In the genomic region with DNA sequence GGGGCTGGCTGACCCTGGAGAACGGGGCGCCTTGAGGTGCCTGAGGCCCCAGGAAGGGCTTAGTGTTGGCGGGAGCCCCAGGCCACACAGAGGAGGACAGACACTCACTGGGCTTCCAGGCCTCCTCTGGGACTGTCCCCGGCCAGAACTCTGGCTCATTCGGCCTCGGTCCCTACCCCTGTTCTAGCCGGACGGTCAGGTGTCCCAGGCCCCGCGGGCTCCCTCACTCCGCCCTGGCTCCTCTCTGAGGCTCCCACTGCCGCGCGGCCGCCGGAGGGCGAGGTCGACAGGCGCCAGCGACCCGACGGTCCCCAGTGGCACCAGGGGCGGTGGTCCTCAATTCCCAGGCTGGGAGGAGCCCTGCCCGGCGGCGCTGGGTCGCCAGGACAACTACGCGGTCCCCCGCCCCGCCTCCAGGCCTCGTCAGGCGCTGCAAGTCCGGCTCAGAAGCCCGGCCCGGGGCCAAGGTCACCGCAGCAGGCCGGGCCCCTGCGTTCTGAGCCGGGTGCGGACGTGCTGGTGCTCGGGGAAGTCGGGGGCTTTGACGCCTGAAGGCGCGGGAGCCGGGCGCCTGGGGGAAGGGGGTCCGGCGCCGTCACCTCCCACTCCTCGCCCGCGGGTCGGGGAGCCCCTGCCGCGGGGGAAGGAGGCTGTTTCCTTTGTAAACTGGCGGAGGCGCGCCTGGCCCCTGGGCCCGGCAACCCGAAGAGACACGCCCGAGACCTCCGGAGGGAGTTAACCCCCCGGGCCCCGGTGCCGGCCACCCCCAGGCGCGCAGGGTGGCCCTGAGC, we compare ENCODE assay signal across 8 cellular contexts. TPM values are rescaled to one million over a fixed set of nuclear protein-coding genes. Genes with fewer than 3 reads are reported as not detected.
DNase-seq lines count a peak whose midpoint lies in the region; ATAC-seq, FAIRE-seq and TF ChIP-seq lines count a peak whose summit lies in the region.

No MANE protein-coding gene starts in this region.

- no TSS peak for BruUV-seq in HCT116 (replicated peaks; lab: Mats Ljungman, UMichigan)

- no peak for TF ChIP-seq RAD21 in HCT116 (IDR thresholded peaks at IDR 0.05; ENCODE audit: low read depth)

- intact Hi-C loops in HCT116 (cut with micrococcal nuclease) (no loop called here), left cardiac atrium (cut with DNase I) (no loop called here)

- peak overlapping the region; percentile 79 for H3K27ac ChIP-seq in HCT116 (ENCODE audit: low read depth, low read length)

- CTCF ChIA-PET in BJ (lab: Yijun Ruan, JAX): no interaction called here
- CTCF ChIA-PET in HCT116 (lab: Charles Lee): no interaction called here

- H3K9me2 ChIP-seq in HCT116 (ENCODE audit: insufficient read depth): no peaks in the 10 kb centered on the region

- H3K36me3 ChIP-seq in BJ (ENCODE audit: control insufficient read depth, insufficient read depth, low read length) (no peaks in the 10 kb centered on the region), HCT116 (ENCODE audit: control insufficient read depth in 1 of 2, insufficient read depth in 2 of 2, low read length in 2 of 2) (no peaks in the 10 kb centered on the region)

- no peaks in the 10 kb centered on the region for H3K27me3 ChIP-seq in BJ (ENCODE audit: control insufficient read depth, insufficient read depth, low read length)
- H3K27me3 ChIP-seq in HCT116 (ENCODE audit: insufficient read depth, low read length): no peaks in the 10 kb centered on the region

- FAIRE-seq in GM12891 (lab: Jason Lieb, UNC): no peak

- no peak for TF ChIP-seq CTCF in BJ (IDR thresholded peaks at IDR 0.05; ENCODE audit: insufficient read depth, low read depth, low read length)
- TF ChIP-seq CTCF in HCT116 (IDR thresholded peaks at IDR 0.05 in 2 of 3, conservative IDR thresholded peaks at IDR 0.05 in 1 of 3; ENCODE audit: borderline replicate concordance in 1 of 3, insufficient read depth in 1 of 3, low read depth in 2 of 3, low read length in 2 of 3): no peak
- no peak for TF ChIP-seq CTCF in retinal pigment epithelial cell (conservative IDR thresholded peaks at IDR 0.05; ENCODE audit: low read depth, low read length)

- H3K4me3 ChIP-seq in BJ (ENCODE audit: low read depth, low read length) (peak overlapping the region; percentile 41), HCT116 (replicated peaks in 1 of 2; ENCODE audit: low read depth in 1 of 2, low read length in 2 of 2) (peak overlapping the region; percentile 30 to 48), retinal pigment epithelial cell (ENCODE audit: low read length) (peak overlapping the region; percentile 20)

- peaks cover 11 to 36% of the 10 kb centered on the region in 2 experiments for H3K4me1 ChIP-seq in HCT116 (ENCODE audit: control insufficient read depth in 1 of 2, insufficient read depth in 2 of 2, low read length in 2 of 2)

- TF ChIP-seq POLR2A in HCT116 (IDR thresholded peaks at IDR 0.05; ENCODE audit: borderline replicate concordance, extremely low read depth, insufficient read depth, insufficient read length) (no peak), GM12891 (IDR thresholded peaks at IDR 0.05; ENCODE audit: low read depth, low read length) (no peak)

- ATAC-seq in HCT116 (peak; percentile 51), left cardiac atrium (peak; percentile 57 to 72), GM21515 (IDR thresholded peaks at IDR 0.05; ENCODE audit: unreplicated experiment) (no peak)

- H2AFZ ChIP-seq in HCT116 (ENCODE audit: low read depth, low read length, poor library complexity, severe bottlenecking): no peak overlapping the region

- H3K79me2 ChIP-seq in HCT116 (ENCODE audit: insufficient read depth, low read length): peaks cover 29% of the 10 kb centered on the region

- POLR2A ChIA-PET in BJ (lab: Charles Lee): no interaction called here
- POLR2A ChIA-PET in HCT116 (lab: Charles Lee): no interaction called here

- DNase-seq in BJ (ENCODE audit: low read depth) (no peak), HCT116 (ENCODE audit: low read depth, low spot score) (no peak), left cardiac atrium (peak; percentile 87), retinal pigment epithelial cell (ENCODE audit: low read depth) (no peak), GM12891 (ENCODE audit: insufficient read length, low spot score) (no peak), NCI-H510A treated with DMSO at 0.1 percent for 48 hours (lab: John Stamatoyannopoulos, UW) (no peak)
- DNase-seq in activated CD4-positive, alpha-beta T cell treated with anti-CD3 and anti-CD28 coated beads, Interleukin-2, amount 50 U/mL, for 48 hours: peak; percentile 26 to 31

- H3K9me3 ChIP-seq in HCT116 (ENCODE audit: control insufficient read depth in 1 of 2, insufficient read depth in 1 of 2, low read depth in 1 of 2, low read length in 2 of 2): no peaks in the 10 kb centered on the region

- peak overlapping the region; percentile 60 for H3K9ac ChIP-seq in HCT116 (ENCODE audit: low read length)

- H4K20me1 ChIP-seq in HCT116 (ENCODE audit: insufficient read depth): no peaks in the 10 kb centered on the region

- H3K4me2 ChIP-seq in HCT116 (ENCODE audit: low read length): peak overlapping the region; percentile 64

- RAD21 ChIA-PET in HCT116 (lab: Charles Lee; ENCODE audit: low non-redundant PET in 1 of 2, low total read pairs in 2 of 2, uncharacterized antibody in 2 of 2, unreplicated experiment in 2 of 2): no interaction called here

TF ChIP-seq in HCT116, 20 proteins besides CTCF, POLR2A, EP300 and RAD21:
- TF ChIP-seq EZH2phosphoT487 (IDR thresholded peaks at IDR 0.05; ENCODE audit: borderline replicate concordance) (no peak), ZFX (IDR thresholded peaks at IDR 0.05) (0 out of 2 replicates have a peak, but pooled peaks have one; percentile 68), POLR2AphosphoS5 (IDR thresholded peaks at IDR 0.05; ENCODE audit: low read depth, low read length) (peak; percentile 38; the same call in 1 of the 2 replicates)

TF ChIP-seq in GM12891, 5 proteins besides CTCF, POLR2A, EP300 and RAD21:
- no peak for TF ChIP-seq POU2F2 (IDR thresholded peaks at IDR 0.05; ENCODE audit: low read depth, low read length)
- no peak for TF ChIP-seq POLR2AphosphoS5 (IDR thresholded peaks at IDR 0.05; ENCODE audit: low read depth, low read length)
- no peak for TF ChIP-seq PAX5 (IDR thresholded peaks at IDR 0.05; ENCODE audit: insufficient read depth, low read length, severe bottlenecking)
- TF ChIP-seq TAF1 (IDR thresholded peaks at IDR 0.05; ENCODE audit: low read depth, low read length): no peak
- TF ChIP-seq SPI1 (IDR thresholded peaks at IDR 0.05; ENCODE audit: low read depth, low read length): no peak

RNA-seq across cellular contexts. Expression of a gene that starts 1.1 kb away (rescaled TPM):
- polyA plus RNA-seq in BJ (2011; rRNA removed): 1.6 and 2.7 TPM in 2 replicates
- 0.66 and 0.77 TPM in 2 replicates for polyA minus RNA-seq in BJ (2011; rRNA and poly(A)+ RNA removed)
- total RNA-seq in HCT116 (2021; ENCODE audit: unreplicated experiment) (13.9 TPM), left cardiac atrium (10 to 100 TPM; 11.8 to 12.7 TPM)
- polyA plus RNA-seq in HCT116 (2012): 7.3 and 7.9 TPM in 2 replicates
- polyA plus RNA-seq in GM12891 (2012; ENCODE audit: low read depth, missing spikeins): 0.13 TPM

Comparison
In these comparisons a context has a peak if more than half of its experiments do, and no peak if none do; other contexts are left out.
1. DNase-seq: peak in activated CD4-positive, alpha-beta T cell treated with anti-CD3 and anti-CD28 coated beads, Interleukin-2, amount 50 U/mL, for 48 hours (2 of 2) and left cardiac atrium (single experiment); none in BJ (single experiment), HCT116 (single experiment), retinal pigment epithelial cell (single experiment), GM12891 (single experiment) and NCI-H510A treated with DMSO at 0.1 percent for 48 hours (single experiment).
2. Peak in every context shown above with its lines, with median percentiles within 50 percentile points of each other: H3K4me3 ChIP-seq.